In the genomic region with DNA sequence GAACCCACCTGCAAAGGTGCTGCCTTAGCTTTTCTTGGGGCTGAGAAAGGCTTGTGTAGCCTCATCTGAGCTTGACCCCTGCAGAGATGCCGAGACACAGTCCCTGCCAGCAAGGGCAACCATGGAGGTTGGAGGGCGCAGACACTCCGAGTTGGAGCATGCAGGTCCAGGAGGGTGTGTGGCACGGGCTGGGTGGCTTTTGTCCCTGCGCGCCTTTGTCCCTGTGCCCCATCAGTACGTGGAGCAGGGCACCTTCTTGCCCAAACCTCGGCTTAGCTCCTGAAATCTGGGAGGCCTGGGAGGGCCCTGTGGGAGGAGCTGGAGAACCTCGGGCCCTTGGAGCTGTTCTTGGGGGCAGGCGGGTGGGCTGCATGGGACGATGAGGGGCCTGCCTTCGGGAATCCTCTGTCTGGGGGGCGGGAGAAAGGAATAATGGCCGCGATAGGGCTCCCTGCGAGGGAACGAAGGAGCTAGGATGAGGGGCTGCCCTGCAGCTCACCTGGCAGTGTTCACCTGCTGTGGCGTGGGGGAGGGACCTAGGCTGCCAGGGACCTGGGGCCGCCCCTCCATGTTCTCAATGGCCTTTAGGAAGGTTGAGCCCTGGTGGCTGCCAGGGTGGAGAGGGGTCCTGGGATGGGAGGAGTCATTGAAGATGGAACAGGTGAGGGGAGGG, we compare ENCODE assay signal across 19 cellular contexts. TPM values are rescaled to one million over a fixed set of nuclear protein-coding genes. Genes with fewer than 3 reads are reported as not detected.
DNase-seq lines count a peak whose midpoint lies in the region; TF ChIP-seq lines count a peak whose summit lies in the region.
"Had no signal": no experiment of that assay in that cellular context is flagged by ENCODE, and none has a peak within 500 bp of the region (broad histone marks: within the 10 kb centered on the region; RNA-seq: fewer than 3 reads in every experiment).

No MANE protein-coding gene starts in this region.

- H3K27me3 ChIP-seq in dorsolateral prefrontal cortex: no peaks in the 10 kb centered on the region
- H3K27me3 ChIP-seq in neuronal stem cell (ENCODE audit: control insufficient read depth in 3 of 3, insufficient read depth in 3 of 3, low read depth in 1 of 3, low read length in 3 of 3): peaks cover 0 to 11% (median 0%) of the 10 kb centered on the region in 3 experiments
- H3K27me3 ChIP-seq in hepatocyte: peaks cover 18% of the 10 kb centered on the region

- peak overlapping the region; percentile 46 for H3K27ac Mint-ChIP-seq in activated CD4-positive, alpha-beta memory T cell treated with anti-CD3 and anti-CD28 coated beads for 36 hours
- no peak overlapping the region for H3K27ac Mint-ChIP-seq in activated CD4-positive, alpha-beta memory T cell treated with anti-CD3 and anti-CD28 coated beads, Interleukin-2, amount 10 ng/mL, durations not matched to agents 7 days and 5 days

- no peak overlapping the region for H2AFZ ChIP-seq in neuronal stem cell (ENCODE audit: low read length)
- H2AFZ ChIP-seq in hepatocyte: no peak overlapping the region
- H2AFZ ChIP-seq: PC-9 had no signal

- peak overlapping the region; percentile 25 for H3K23ac ChIP-seq in neuronal stem cell (ENCODE audit: low read depth, low read length, poor library complexity)

- no peaks in the 10 kb centered on the region for H4K20me1 ChIP-seq in hepatocyte (ENCODE audit: insufficient read depth, poor library complexity, severe bottlenecking)

- CTCF ChIA-PET in activated CD4-positive, alpha-beta memory T cell treated with anti-CD3 and anti-CD28 coated beads for 36 hours (lab: Charles Lee): no interaction called here
- CTCF ChIA-PET in activated CD4-positive, alpha-beta memory T cell treated with anti-CD3 and anti-CD28 coated beads, Interleukin-2, amount 10 ng/mL, durations not matched to agents 7 days and 5 days (lab: Charles Lee): interaction anchor here (0.6 kb wide), 1 partner anchor 1227 kb away, joined by 3 read pairs; no protein-coding TSS in a partner anchor

- no peak overlapping the region for H4K91ac ChIP-seq in neuronal stem cell (ENCODE audit: low read depth, low read length, poor library complexity)

- POLR2A ChIA-PET in activated CD4-positive, alpha-beta memory T cell treated with anti-CD3 and anti-CD28 coated beads for 36 hours (lab: Charles Lee): no interaction called here
- POLR2A ChIA-PET in activated CD4-positive, alpha-beta memory T cell treated with anti-CD3 and anti-CD28 coated beads, Interleukin-2, amount 10 ng/mL, durations not matched to agents 7 days and 5 days (lab: Charles Lee): no interaction called here

- WGBS in neuronal stem cell (ENCODE audit: extremely low coverage in 2 of 2, insufficient read length in 2 of 2, insufficient replicate concordance in 1 of 2), 2 donors: no CpG with 5 or more reads among the region's 19 CpGs
- 96% methylated on average over 13 of the region's 19 CpGs for WGBS in hepatocyte (ENCODE audit: low lambda C conversion rate, missing lambda C conversion rate)

- peaks cover 0 to 12% of the 10 kb centered on the region in 2 donors for H3K36me3 ChIP-seq in neuronal stem cell (replicated peaks in 1 of 2; ENCODE audit: control insufficient read depth in 2 of 2, insufficient read depth in 2 of 2, low read length in 2 of 2)
- H3K36me3 ChIP-seq in hepatocyte (replicated peaks; ENCODE audit: insufficient read depth, low read depth): no peaks in the 10 kb centered on the region

- no peak overlapping the region for H3K4ac ChIP-seq in neuronal stem cell (ENCODE audit: low read length)

- H3K4me3 Mint-ChIP-seq in activated CD4-positive, alpha-beta memory T cell treated with anti-CD3 and anti-CD28 coated beads for 36 hours: no peak overlapping the region
- no peak overlapping the region for H3K4me3 Mint-ChIP-seq in activated CD4-positive, alpha-beta memory T cell treated with anti-CD3 and anti-CD28 coated beads, Interleukin-2, amount 10 ng/mL, durations not matched to agents 7 days and 5 days

- no peak overlapping the region for H2BK15ac ChIP-seq in neuronal stem cell (ENCODE audit: low read length)

- no peak overlapping the region for H2BK120ac ChIP-seq in neuronal stem cell (ENCODE audit: low read depth, low read length)

- H3K9me3 ChIP-seq in neuronal stem cell (replicated peaks in 1 of 2; ENCODE audit: control insufficient read depth in 2 of 2, insufficient read depth in 1 of 2, low read depth in 1 of 2, low read length in 2 of 2) (peaks cover 2% of the 10 kb centered on the region in 2 donors), hepatocyte (ENCODE audit: low read depth) (no peaks in the 10 kb centered on the region)

- peaks cover 46% of the 10 kb centered on the region for H3K79me1 ChIP-seq in neuronal stem cell (ENCODE audit: low read depth, low read length)

- H3K9me3 Mint-ChIP-seq in activated CD4-positive, alpha-beta memory T cell treated with anti-CD3 and anti-CD28 coated beads for 36 hours: no peaks in the 10 kb centered on the region
- no peaks in the 10 kb centered on the region for H3K9me3 Mint-ChIP-seq in activated CD4-positive, alpha-beta memory T cell treated with anti-CD3 and anti-CD28 coated beads, Interleukin-2, amount 10 ng/mL, durations not matched to agents 7 days and 5 days

- intact Hi-C loops in activated CD4-positive, alpha-beta memory T cell treated with anti-CD3 and anti-CD28 coated beads for 36 hours (cut with micrococcal nuclease): no loop called here
- intact Hi-C loops in dorsolateral prefrontal cortex (cut with DNase I): loop anchor here in 1 of 2 donors (5.0 to 10.0 kb wide), 2 partner anchors 54 to 122 kb away; no protein-coding TSS in a partner anchor

- TF ChIP-seq CTCF in dorsolateral prefrontal cortex (IDR thresholded peaks at IDR 0.05 in 54 of 56, conservative IDR thresholded peaks at IDR 0.05 in 2 of 56; ENCODE audit: low read depth in 1 of 56, partially characterized antibody in 56 of 56): no peak
- TF ChIP-seq CTCF in hepatocyte (IDR thresholded peaks at IDR 0.05; ENCODE audit: poor library complexity): no peak

- H3K36me3 Mint-ChIP-seq in activated CD4-positive, alpha-beta memory T cell treated with anti-CD3 and anti-CD28 coated beads for 36 hours: no peaks in the 10 kb centered on the region
- H3K36me3 Mint-ChIP-seq in activated CD4-positive, alpha-beta memory T cell treated with anti-CD3 and anti-CD28 coated beads, Interleukin-2, amount 10 ng/mL, durations not matched to agents 7 days and 5 days (ENCODE audit: low read depth): no peaks in the 10 kb centered on the region

- H3K4me1 Mint-ChIP-seq in activated CD4-positive, alpha-beta memory T cell treated with anti-CD3 and anti-CD28 coated beads for 36 hours (ENCODE audit: low read depth): no peaks in the 10 kb centered on the region
- H3K4me1 Mint-ChIP-seq in activated CD4-positive, alpha-beta memory T cell treated with anti-CD3 and anti-CD28 coated beads, Interleukin-2, amount 10 ng/mL, durations not matched to agents 7 days and 5 days: peaks cover 2% of the 10 kb centered on the region

- H2BK5ac ChIP-seq in neuronal stem cell (ENCODE audit: low read length): no peak overlapping the region

- H2BK12ac ChIP-seq in neuronal stem cell (ENCODE audit: low read length): no peak overlapping the region

- H3K14ac ChIP-seq in neuronal stem cell (ENCODE audit: low read length): no peak overlapping the region

- no peak for DNase-seq in activated CD4-positive, alpha-beta memory T cell treated with anti-CD3 and anti-CD28 coated beads for 36 hours
- no peak for DNase-seq in activated CD4-positive, alpha-beta memory T cell treated with anti-CD3 and anti-CD28 coated beads, Interleukin-2, amount 10 ng/mL, durations not matched to agents 7 days and 5 days
- peak; percentile 37 for DNase-seq in 8988T
- DNase-seq in dorsolateral prefrontal cortex: no peak
- DNase-seq in neuronal stem cell (ENCODE audit: low spot score): no peak
- no peak for DNase-seq in SHP77 (lab: John Stamatoyannopoulos, UW)
- DNase-seq in hepatocyte (ENCODE audit: low spot score): no peak
- DNase-seq: ACHN, H7, NCI-H1048, NCI-H1417, NCI-H1694, NCI-H2029 treated with DMSO at 0.1 percent for 48 hours, NCI-H446 treated with DMSO at 0.1 percent for 48 hours, NCI-H526, PC-9, SHP77 treated with DMSO at 0.1 percent for 48 hours had no signal

- H3K18ac ChIP-seq in neuronal stem cell (ENCODE audit: low read length): no peak overlapping the region

- H3K4me2 ChIP-seq in neuronal stem cell (ENCODE audit: insufficient read depth, low read length, poor library complexity, severe bottlenecking) (no peak overlapping the region), hepatocyte (no peak overlapping the region)
- H3K4me2 ChIP-seq: PC-9 had no signal

- peaks cover 26% of the 10 kb centered on the region for H3K27me3 Mint-ChIP-seq in activated CD4-positive, alpha-beta memory T cell treated with anti-CD3 and anti-CD28 coated beads for 36 hours
- H3K27me3 Mint-ChIP-seq in activated CD4-positive, alpha-beta memory T cell treated with anti-CD3 and anti-CD28 coated beads, Interleukin-2, amount 10 ng/mL, durations not matched to agents 7 days and 5 days: peaks cover 21% of the 10 kb centered on the region

- peaks cover 8 to 15% of the 10 kb centered on the region in 2 donors for H3K4me1 ChIP-seq in neuronal stem cell (ENCODE audit: control insufficient read depth in 2 of 2, insufficient read depth in 1 of 2, low read depth in 1 of 2, low read length in 2 of 2)
- H3K4me1 ChIP-seq in hepatocyte (ENCODE audit: insufficient read depth): peaks cover 7% of the 10 kb centered on the region

- H3K9ac ChIP-seq in neuronal stem cell (ENCODE audit: low read depth, low read length, poor library complexity): no peak overlapping the region

- H3K4me3 ChIP-seq in dorsolateral prefrontal cortex (peak overlapping the region in 33 of 59 donors; percentile 11 to 83 (median 78)), neuronal stem cell (ENCODE audit: low read length in 2 of 2) (peak overlapping the region in 1 of 2 donors; percentile 16), hepatocyte (no peak overlapping the region)
- H3K4me3 ChIP-seq: PC-9 had no signal

- peak overlapping the region in 27 of 59 donors; percentile 33 to 96 (median 91) for H3K27ac ChIP-seq in dorsolateral prefrontal cortex
- H3K27ac ChIP-seq in neuronal stem cell (replicated peaks; ENCODE audit: low read length): no peak overlapping the region
- H3K27ac ChIP-seq in hepatocyte: no peak overlapping the region
- H3K27ac ChIP-seq: 22Rv1, PC-9 had no signal

- H3K79me2 ChIP-seq in hepatocyte: peaks cover 2% of the 10 kb centered on the region

- H4K8ac ChIP-seq in neuronal stem cell (ENCODE audit: low read depth, low read length): no peak overlapping the region

- H3K9me2 ChIP-seq in hepatocyte (replicated peaks; ENCODE audit: insufficient read depth): no peaks in the 10 kb centered on the region

- H2AK5ac ChIP-seq in neuronal stem cell (ENCODE audit: low read depth, low read length): no peak overlapping the region

RNA-seq across cellular contexts. Expression of gene BRSK2, which starts 3.4 kb away (rescaled TPM):
- total RNA-seq in activated CD4-positive, alpha-beta memory T cell treated with anti-CD3 and anti-CD28 coated beads for 36 hours: under 1 TPM; 0.46 to 0.64 TPM
- under 1 TPM in 1 of 2 experiments, not detected in 1; 0.18 TPM for total RNA-seq in activated CD4-positive, alpha-beta memory T cell treated with anti-CD3 and anti-CD28 coated beads, Interleukin-2, amount 10 ng/mL, durations not matched to agents 7 days and 5 days
- total RNA-seq in dorsolateral prefrontal cortex (100 to 1,000 TPM in 115 of 120 experiments, 10 to 100 TPM in 5; 82.1 to 191 (median 130) TPM), hepatocyte (4.7 and 6.8 TPM in 2 replicates)
- polyA plus RNA-seq in neuronal stem cell (2013, experiment 1 of 2): 24.4 TPM
- 23.0 TPM for polyA plus RNA-seq in neuronal stem cell (2013, experiment 2 of 2)
- polyA plus RNA-seq in hepatocyte: 13.6 and 15.1 TPM in 2 replicates
- total RNA-seq: RPMI7951 had no signal

Comparison
In these comparisons a context has a peak if more than half of its experiments do, and no peak if none do; other contexts are left out.
1. RNA of gene BRSK2, which starts 3.4 kb away (total RNA-seq): 82.1 to 191 TPM in dorsolateral prefrontal cortex; 4.7 to 6.8 TPM in hepatocyte, 0.46 to 0.64 TPM in activated CD4-positive, alpha-beta memory T cell treated with anti-CD3 and anti-CD28 coated beads for 36 hours and 0.18 TPM in activated CD4-positive, alpha-beta memory T cell treated with anti-CD3 and anti-CD28 coated beads, Interleukin-2, amount 10 ng/mL, durations not matched to agents 7 days and 5 days; every median in the first group is over 10 times any median in the second.